11 cellular contexts compared by ENCODE assay signal in genomic region chr11:116579857-116580727, GRCh38.
A peak's percentile ranks its signal among the peaks of the same experiment; 100 is the strongest.
DNase-seq lines count a peak whose midpoint lies in the region; TF ChIP-seq lines count a peak whose summit lies in the region.
"Had no signal": no experiment of that assay in that cellular context is flagged by ENCODE, and none has a peak within 500 bp of the region (broad histone marks: within the 10 kb centered on the region; RNA-seq: fewer than 3 reads in every experiment).

No MANE protein-coding gene starts in this region.

- H3K36me3 ChIP-seq in H7 (replicated peaks; ENCODE audit: control insufficient read depth, insufficient read depth, low read length) = no peaks in the 10 kb centered on the region
- no peaks in the 10 kb centered on the region for H3K36me3 ChIP-seq in muscle layer of colon (ENCODE audit: insufficient read depth, low read length)
- H3K36me3 ChIP-seq in BE2C = no peaks in the 10 kb centered on the region
- H3K36me3 ChIP-seq in SJCRH30 = no peaks in the 10 kb centered on the region
- H3K36me3 ChIP-seq: lower lobe of right lung had no signal

- H3K4me3 ChIP-seq in H7 (ENCODE audit: insufficient read depth, low read depth, low read length) (peak overlapping the region; percentile 33), dorsolateral prefrontal cortex (peak overlapping the region in 51 of 59 donors; percentile 1 to 53 (median 34)), muscle layer of colon (ENCODE audit: low read depth in 1 of 2, low read length in 2 of 2) (peak overlapping the region; percentile 23 to 29), BE2C (ENCODE audit: low read depth, low read length) (no peak overlapping the region), SJCRH30 (no peak overlapping the region)
- H3K4me3 ChIP-seq: lower lobe of right lung had no signal

- H3K27me3 ChIP-seq in H7 (ENCODE audit: control insufficient read depth, insufficient read depth, low read length) (peaks cover 80% of the 10 kb centered on the region), dorsolateral prefrontal cortex (peaks cover 0 to 55% (median 20%) of the 10 kb centered on the region in 45 donors), muscle layer of colon (ENCODE audit: control insufficient read depth in 1 of 2, insufficient read depth in 2 of 2, low read length in 2 of 2) (peaks cover 22 to 28% of the 10 kb centered on the region in 2 donors), BE2C (no peaks in the 10 kb centered on the region), SJCRH30 (no peaks in the 10 kb centered on the region)

- TF ChIP-seq CTCF in dorsolateral prefrontal cortex (IDR thresholded peaks at IDR 0.05 in 54 of 56, conservative IDR thresholded peaks at IDR 0.05 in 2 of 56; ENCODE audit: low read depth in 1 of 56, partially characterized antibody in 56 of 56) (no peak), BE2C (IDR thresholded peaks at IDR 0.05; ENCODE audit: low read depth, low read length) (no peak)

- intact Hi-C loops in dorsolateral prefrontal cortex (cut with DNase I) = no loop called here

- peak overlapping the region in 1 of 59 donors; percentile 19 for H3K27ac ChIP-seq in dorsolateral prefrontal cortex
- no peak overlapping the region for H3K27ac ChIP-seq in muscle layer of colon (ENCODE audit: low read depth, low read length)
- H3K27ac ChIP-seq in SJCRH30 = no peak overlapping the region
- H3K27ac ChIP-seq: lower lobe of right lung had no signal

- no peak overlapping the region for H3K9ac ChIP-seq in muscle layer of colon (ENCODE audit: low read length)

- H3K4me1 ChIP-seq in muscle layer of colon (ENCODE audit: insufficient read depth, low read length) (peaks cover 8% of the 10 kb centered on the region), BE2C (peaks cover 9% of the 10 kb centered on the region), SJCRH30 (no peaks in the 10 kb centered on the region)
- H3K4me1 ChIP-seq: lower lobe of right lung had no signal

- H3K9me3 ChIP-seq in muscle layer of colon (ENCODE audit: low read length) (no peaks in the 10 kb centered on the region), BE2C (no peaks in the 10 kb centered on the region), SJCRH30 (replicated peaks) (no peaks in the 10 kb centered on the region)
- H3K9me3 ChIP-seq: lower lobe of right lung had no signal

- DNase-seq in D341Med (ENCODE audit: low spot score) (peak; percentile 71), H7 (peak; percentile 83), dorsolateral prefrontal cortex (no peak), BE2C (no peak), SJCRH30 (no peak), NCI-H1694 (lab: John Stamatoyannopoulos, UW) (no peak)
- DNase-seq in activated T-cell treated with anti-CD3 and anti-CD28 coated beads, Interleukin-2, amount 50 U/mL, for 48 hours = no peak
- DNase-seq: CD4-positive, CD25-positive, alpha-beta regulatory T cell; cortex of kidney; lower lobe of right lung had no signal

Comparison
In these comparisons a context has a peak if more than half of its experiments do, and no peak if none do; other contexts are left out.
1. DNase-seq: peak in D341Med (single experiment) and H7 (single experiment); none in dorsolateral prefrontal cortex (0 of 10), activated T-cell treated with anti-CD3 and anti-CD28 coated beads, Interleukin-2, amount 50 U/mL, for 48 hours (0 of 2), BE2C (single experiment), SJCRH30 (0 of 2) and NCI-H1694 (single experiment).
2. H3K4me3 ChIP-seq: peak in H7 (single experiment), dorsolateral prefrontal cortex (51 of 59) and muscle layer of colon (2 of 2); none in BE2C (single experiment) and SJCRH30 (single experiment).